In the genomic region with DNA sequence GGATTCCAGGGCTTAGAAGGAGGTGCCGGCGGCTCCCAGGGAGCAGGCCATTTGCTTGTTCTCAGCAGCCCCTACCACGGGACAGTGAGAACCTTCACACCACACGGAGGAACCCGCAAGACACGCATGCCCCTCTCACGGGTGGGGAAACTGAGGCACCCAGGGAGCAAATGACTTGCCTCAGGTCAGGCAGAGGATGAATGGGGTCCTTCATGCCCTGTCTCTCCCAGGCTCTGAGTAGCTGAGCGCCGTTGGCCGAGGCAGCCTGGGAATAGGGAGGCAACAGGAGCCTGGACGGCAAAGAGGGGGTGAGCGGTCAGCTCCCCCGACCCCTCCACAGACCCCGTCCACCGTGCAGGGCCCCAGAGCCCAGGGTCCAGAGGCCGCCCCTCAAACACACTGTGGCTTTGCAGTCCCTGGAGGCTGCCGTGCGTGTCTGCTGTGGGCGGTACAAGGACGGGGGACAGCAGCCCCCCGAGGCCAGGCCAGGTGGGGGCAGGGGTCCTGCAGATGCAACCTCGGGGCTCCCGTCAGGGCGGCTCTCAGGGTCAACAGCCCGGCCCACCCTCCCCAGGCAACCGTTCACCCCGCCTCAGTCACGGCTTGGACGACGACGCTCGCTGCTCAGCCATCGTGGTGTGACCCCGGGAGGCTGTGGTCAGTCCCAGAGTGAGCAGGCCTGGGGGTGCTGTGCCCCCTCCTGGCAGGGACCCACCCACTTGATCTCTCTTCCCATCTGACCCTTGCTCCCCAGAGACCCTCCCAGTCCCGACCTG, we compare ENCODE assay signal across 1 cellular context.
TF ChIP-seq lines count a peak whose summit lies in the region.

No MANE protein-coding gene starts in this region.

TF ChIP-seq in H1, 55 proteins besides CTCF, POLR2A, EP300 and RAD21:
- TF ChIP-seq SIRT6 (IDR thresholded peaks at IDR 0.05; ENCODE audit: low read length), result no peak
